Comparison of ENCODE assay signal across 11 cellular contexts in the genomic region with DNA sequence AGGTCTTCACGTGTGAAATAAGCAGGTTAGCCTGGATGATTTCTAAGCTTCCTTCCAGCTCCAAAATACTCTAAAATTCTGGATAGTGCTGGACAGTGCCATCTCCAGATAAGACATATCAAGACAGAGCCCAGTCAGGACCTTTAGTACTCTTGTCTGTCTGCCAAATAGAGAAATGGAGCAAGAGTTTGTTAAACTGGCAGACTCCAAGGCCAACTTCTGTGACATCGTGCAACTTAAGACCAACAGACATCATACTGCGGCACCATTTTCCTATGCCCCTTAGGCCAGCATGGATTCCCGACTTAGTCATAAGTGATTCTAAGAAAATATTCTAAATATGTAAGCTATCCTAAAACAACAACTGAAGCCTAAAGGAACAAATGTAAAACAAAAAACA.
DNase-seq lines count a peak whose midpoint lies in the region; ATAC-seq and TF ChIP-seq lines count a peak whose summit lies in the region.
"Had no signal": no experiment of that assay in that cellular context is flagged by ENCODE, and none has a peak within 500 bp of the region (broad histone marks: within the 10 kb centered on the region; RNA-seq: fewer than 3 reads in every experiment).

No MANE protein-coding gene starts in this region.

- H3K4me1 Mint-ChIP-seq in nephron = peaks cover 84% of the 10 kb centered on the region
- H3K4me1 Mint-ChIP-seq in activated CD4-positive, alpha-beta T cell treated with anti-CD3 and anti-CD28 coated beads, Interleukin-2, amount 10 ng/mL, durations not matched to agents 24 days and 14 days = peaks cover 41% of the 10 kb centered on the region

- POLR2A ChIA-PET in A673 (lab: Charles Lee; ENCODE audit: low non-redundant PET) = no interaction called here
- POLR2A ChIA-PET in OCI-LY7 (lab: Charles Lee) = interaction anchor here (1.2 to 4.3 kb wide), 6 partner anchors 9 to 54 kb away, joined by 3 to 42 read pairs (median 4); no protein-coding TSS in a partner anchor

- H4K20me1 ChIP-seq in OCI-LY7 (ENCODE audit: insufficient read depth, low read length) = no peaks in the 10 kb centered on the region

- 86% methylated on average over 4 of the region's 4 CpGs for WGBS in esophagus squamous epithelium, 2 donors

- BruUV-seq in A673 (replicated peaks; lab: Mats Ljungman, UMichigan) (TSS peak; percentile 40), OCI-LY7 (replicated peaks; lab: Mats Ljungman, UMichigan) (no TSS peak)

- no peak for TF ChIP-seq POLR2A in esophagus squamous epithelium (IDR thresholded peaks at IDR 0.05)

- peak overlapping the region; percentile 77 for H3K27ac ChIP-seq in A673 (ENCODE audit: low read depth, low read length, poor library complexity, severe bottlenecking)
- peak overlapping the region; percentile 29 for H3K27ac ChIP-seq in OCI-LY7 (ENCODE audit: low read depth, low read length, poor library complexity, severe bottlenecking)
- peak overlapping the region in 3 of 4 donors; percentile 56 to 63 (median 62) for H3K27ac ChIP-seq in esophagus squamous epithelium

- no peak overlapping the region for H2AFZ ChIP-seq in OCI-LY7 (ENCODE audit: low read length)

- peaks cover 4% of the 10 kb centered on the region for H3K36me3 Mint-ChIP-seq in nephron (ENCODE audit: low read depth)
- H3K36me3 Mint-ChIP-seq in activated CD4-positive, alpha-beta T cell treated with anti-CD3 and anti-CD28 coated beads, Interleukin-2, amount 10 ng/mL, durations not matched to agents 24 days and 14 days (ENCODE audit: low read depth) = peaks cover 5% of the 10 kb centered on the region

- H3K36me3 ChIP-seq in A673 (ENCODE audit: insufficient read depth, low read length, poor library complexity, severe bottlenecking) (no peaks in the 10 kb centered on the region), OCI-LY7 (ENCODE audit: insufficient read depth, low read length) (no peaks in the 10 kb centered on the region), esophagus squamous epithelium (no peaks in the 10 kb centered on the region)

- H3K27me3 ChIP-seq in A673 (replicated peaks; ENCODE audit: insufficient read depth, low read depth, low read length, poor library complexity) (no peaks in the 10 kb centered on the region), esophagus squamous epithelium (no peaks in the 10 kb centered on the region)
- H3K27me3 ChIP-seq: body of pancreas had no signal

- no peak overlapping the region for H3K4me3 Mint-ChIP-seq in nephron
- no peak overlapping the region for H3K4me3 Mint-ChIP-seq in activated CD4-positive, alpha-beta T cell treated with anti-CD3 and anti-CD28 coated beads, Interleukin-2, amount 10 ng/mL, durations not matched to agents 24 days and 14 days

- CTCF ChIA-PET in A673 (lab: Charles Lee) = no interaction called here
- CTCF ChIA-PET in OCI-LY7 (lab: Charles Lee; ENCODE audit: unreplicated experiment) = no interaction called here

- H3K4me1 ChIP-seq in A673 (ENCODE audit: insufficient read depth, low read length, poor library complexity, severe bottlenecking) = peaks cover 94% of the 10 kb centered on the region
- peaks cover 27% of the 10 kb centered on the region for H3K4me1 ChIP-seq in OCI-LY7 (ENCODE audit: insufficient read depth, low read length, poor library complexity, severe bottlenecking)
- H3K4me1 ChIP-seq in esophagus squamous epithelium = peaks cover 44 to 99% (median 65%) of the 10 kb centered on the region in 3 donors

- no peaks in the 10 kb centered on the region for H3K9me2 ChIP-seq in OCI-LY7 (ENCODE audit: insufficient read depth, low read length)

- TF ChIP-seq CTCF in A673 (conservative IDR thresholded peaks at IDR 0.05; ENCODE audit: low read depth, low read length) (no peak), OCI-LY7 (conservative IDR thresholded peaks at IDR 0.05; ENCODE audit: low read length) (no peak), esophagus squamous epithelium (IDR thresholded peaks at IDR 0.05) (no peak), nephron (IDR thresholded peaks at IDR 0.05; ENCODE audit: unreplicated experiment in 3 of 3) (no peak)

- H3K79me2 ChIP-seq in OCI-LY7 (ENCODE audit: insufficient read depth, low read depth, low read length) = no peaks in the 10 kb centered on the region

- H3K9me3 Mint-ChIP-seq in nephron = no peaks in the 10 kb centered on the region
- H3K9me3 Mint-ChIP-seq in activated CD4-positive, alpha-beta T cell treated with anti-CD3 and anti-CD28 coated beads, Interleukin-2, amount 10 ng/mL, durations not matched to agents 24 days and 14 days = no peaks in the 10 kb centered on the region

- no peak for ATAC-seq in GM21786 (IDR thresholded peaks at IDR 0.05; ENCODE audit: unreplicated experiment)

- intact Hi-C loops in A673 (cut with micrococcal nuclease; ENCODE audit: unreplicated experiment) (no loop called here), OCI-LY7 (cut with micrococcal nuclease; ENCODE audit: unreplicated experiment) (no loop called here), esophagus squamous epithelium (cut with DNase I) (no loop called here)
- intact Hi-C loops in activated CD4-positive, alpha-beta T cell treated with anti-CD3 and anti-CD28 coated beads, Interleukin-2, amount 10 ng/mL, durations not matched to agents 24 days and 14 days (cut with micrococcal nuclease) = no loop called here

- peak overlapping the region; percentile 80 to 89 (median 85) for H3K27ac Mint-ChIP-seq in nephron
- H3K27ac Mint-ChIP-seq in activated CD4-positive, alpha-beta T cell treated with anti-CD3 and anti-CD28 coated beads, Interleukin-2, amount 10 ng/mL, durations not matched to agents 24 days and 14 days = no peak overlapping the region

- H3K4me3 ChIP-seq in A673 (ENCODE audit: low read depth, low read length, poor library complexity, severe bottlenecking) = peak overlapping the region; percentile 16
- H3K4me3 ChIP-seq in OCI-LY7 (ENCODE audit: low read depth, low read length, poor library complexity, severe bottlenecking) = no peak overlapping the region
- H3K4me3 ChIP-seq in esophagus squamous epithelium = no peak overlapping the region
- H3K4me3 ChIP-seq: body of pancreas had no signal

- H3K27me3 Mint-ChIP-seq in nephron (ENCODE audit: low read depth) = no peaks in the 10 kb centered on the region
- no peaks in the 10 kb centered on the region for H3K27me3 Mint-ChIP-seq in activated CD4-positive, alpha-beta T cell treated with anti-CD3 and anti-CD28 coated beads, Interleukin-2, amount 10 ng/mL, durations not matched to agents 24 days and 14 days

- DNase-seq in A673 (ENCODE audit: low spot score) = no peak
- no peak for DNase-seq in OCI-LY7 (ENCODE audit: low spot score)
- no peak for DNase-seq in esophagus squamous epithelium (lab: John Stamatoyannopoulos, UW)
- DNase-seq in activated CD4-positive, alpha-beta T cell treated with anti-CD3 and anti-CD28 coated beads, Interleukin-2, amount 10 ng/mL, durations not matched to agents 24 days and 14 days = no peak
- DNase-seq in activated naive CD4-positive, alpha-beta T cell (lab: John Stamatoyannopoulos, UW) = no peak
- DNase-seq in central memory CD4-positive, alpha-beta T cell = no peak
- DNase-seq: body of pancreas, NCI-H446 treated with DMSO at 0.1 percent for 48 hours, substantia nigra had no signal

- H3K9me3 ChIP-seq in A673 (ENCODE audit: low read depth, low read length, poor library complexity, severe bottlenecking) (no peaks in the 10 kb centered on the region), OCI-LY7 (ENCODE audit: low read length) (no peaks in the 10 kb centered on the region), esophagus squamous epithelium (no peaks in the 10 kb centered on the region)
- H3K9me3 ChIP-seq: body of pancreas had no signal

- H3K4me2 ChIP-seq in OCI-LY7 (ENCODE audit: low read length) = peak overlapping the region; percentile 65
